ENCODE assay signal across 8 cellular contexts in genomic region chrX:318739-319578, GRCh38. TPM values are rescaled to one million over a fixed set of nuclear protein-coding genes. Genes with fewer than 3 reads are reported as not detected.
DNase-seq lines count a peak whose midpoint lies in the region; ATAC-seq lines count a peak whose summit lies in the region.

GTPBP6 (minus strand) TSS chrX:318796; CDS start chrX:318787, 9 bp downstream.

- H3K4me3 Mint-ChIP-seq in CD4-positive, CD25-positive, alpha-beta regulatory T cell, result peak within 1 kb of the TSS; percentile 89 to 96 (median 94)
- peak within 1 kb of the TSS; percentile 84 for H3K4me3 Mint-ChIP-seq in activated CD8-positive, alpha-beta memory T cell treated with anti-CD3 and anti-CD28 coated beads, Interleukin-2, amount 10 ng/mL, durations not matched to agents 7 days and 5 days
- peak within 1 kb of the TSS; percentile 72 to 99 (median 95) for H3K4me3 Mint-ChIP-seq in naive B cell
- H3K4me3 Mint-ChIP-seq in stimulated activated naive B cell treated with anti-CD40 and anti-IgM and Interleukin-4, amounts not matched to agents 10 μg/mL and 1 μg/mL and 100 μg/mL, for 72 hours, result peak within 1 kb of the TSS; percentile 89 to 90

- under 1% methylated on average over 97 of the region's 97 CpGs for WGBS in HUES64
- WGBS in esophagus, 2 donors, result 0% methylated on average over 74 to 97 of the region's 97 CpGs

- peaks cover 7 to 30% (median 19%) of the 10 kb centered on the region in 4 donors for H3K4me1 Mint-ChIP-seq in CD4-positive, CD25-positive, alpha-beta regulatory T cell
- peaks cover 30% of the 10 kb centered on the region for H3K4me1 Mint-ChIP-seq in activated CD8-positive, alpha-beta memory T cell treated with anti-CD3 and anti-CD28 coated beads, Interleukin-2, amount 10 ng/mL, durations not matched to agents 7 days and 5 days
- H3K4me1 Mint-ChIP-seq in naive B cell, result peaks cover 25 to 30% (median 25%) of the 10 kb centered on the region in 3 donors
- peaks cover 20 to 25% of the 10 kb centered on the region in 2 donors for H3K4me1 Mint-ChIP-seq in stimulated activated naive B cell treated with anti-CD40 and anti-IgM and Interleukin-4, amounts not matched to agents 10 μg/mL and 1 μg/mL and 100 μg/mL, for 72 hours

- H3K9me3 Mint-ChIP-seq in CD4-positive, CD25-positive, alpha-beta regulatory T cell, result peaks cover 0 to 1% (median 0%) of the 10 kb centered on the region in 7 donors
- no peaks in the 10 kb centered on the region for H3K9me3 Mint-ChIP-seq in activated CD8-positive, alpha-beta memory T cell treated with anti-CD3 and anti-CD28 coated beads, Interleukin-2, amount 10 ng/mL, durations not matched to agents 7 days and 5 days (ENCODE audit: low read depth)
- peaks cover 0 to 3% (median 0%) of the 10 kb centered on the region in 7 donors for H3K9me3 Mint-ChIP-seq in naive B cell
- H3K9me3 Mint-ChIP-seq in stimulated activated naive B cell treated with anti-CD40 and anti-IgM and Interleukin-4, amounts not matched to agents 10 μg/mL and 1 μg/mL and 100 μg/mL, for 72 hours, result peaks cover 0 to 2% of the 10 kb centered on the region in 2 donors

- H3K4me1 ChIP-seq in CD4-positive, CD25-positive, alpha-beta regulatory T cell (ENCODE audit: control insufficient read depth, insufficient read depth, low read length, poor library complexity, severe bottlenecking), result peaks cover 29% of the 10 kb centered on the region
- H3K4me1 ChIP-seq in HUES64 (ENCODE audit: insufficient read depth, low read length) (0 out of 2 replicates have a peak, but pooled peaks cover 2% of the 10 kb centered on the region), esophagus (ENCODE audit: control insufficient read depth in 2 of 2, insufficient read depth in 2 of 2, low read length in 1 of 2) (peaks cover 9% of the 10 kb centered on the region in 2 donors)

- peaks cover 4% of the 10 kb centered on the region for H3K36me3 Mint-ChIP-seq in CD4-positive, CD25-positive, alpha-beta regulatory T cell
- no peaks in the 10 kb centered on the region for H3K36me3 Mint-ChIP-seq in activated CD8-positive, alpha-beta memory T cell treated with anti-CD3 and anti-CD28 coated beads, Interleukin-2, amount 10 ng/mL, durations not matched to agents 7 days and 5 days
- H3K36me3 Mint-ChIP-seq in naive B cell, result peaks cover 0 to 9% of the 10 kb centered on the region in 2 donors
- H3K36me3 Mint-ChIP-seq in stimulated activated naive B cell treated with anti-CD40 and anti-IgM and Interleukin-4, amounts not matched to agents 10 μg/mL and 1 μg/mL and 100 μg/mL, for 72 hours, result peaks cover 4 to 8% of the 10 kb centered on the region in 2 donors

- H3K27me3 Mint-ChIP-seq in CD4-positive, CD25-positive, alpha-beta regulatory T cell, result peaks cover 26% of the 10 kb centered on the region
- H3K27me3 Mint-ChIP-seq in activated CD8-positive, alpha-beta memory T cell treated with anti-CD3 and anti-CD28 coated beads, Interleukin-2, amount 10 ng/mL, durations not matched to agents 7 days and 5 days, result no peaks in the 10 kb centered on the region
- H3K27me3 Mint-ChIP-seq in naive B cell, result no peaks in the 10 kb centered on the region
- H3K27me3 Mint-ChIP-seq in stimulated activated naive B cell treated with anti-CD40 and anti-IgM and Interleukin-4, amounts not matched to agents 10 μg/mL and 1 μg/mL and 100 μg/mL, for 72 hours, result peaks cover 5 to 7% of the 10 kb centered on the region in 2 donors

- peak within 1 kb of the TSS; percentile 89 for H3K9ac ChIP-seq in HUES64 (ENCODE audit: low read depth, low read length)

- peak; percentile 98 to 100 (median 99) for DNase-seq in CD4-positive, CD25-positive, alpha-beta regulatory T cell
- peak; percentile 100 for DNase-seq in activated CD8-positive, alpha-beta memory T cell treated with anti-CD3 and anti-CD28 coated beads, Interleukin-2, amount 10 ng/mL, durations not matched to agents 7 days and 5 days
- peak; percentile 99 for DNase-seq in naive B cell
- DNase-seq in stimulated activated naive B cell treated with anti-CD40 and anti-IgM and Interleukin-4, amounts not matched to agents 10 μg/mL and 1 μg/mL and 100 μg/mL, for 72 hours, result peak; percentile 100
- DNase-seq in NCI-H1436 (lab: John Stamatoyannopoulos, UW), result no peak

- H3K36me3 ChIP-seq in CD4-positive, CD25-positive, alpha-beta regulatory T cell (ENCODE audit: control insufficient read depth, insufficient read depth, low read length), result peaks cover 13% of the 10 kb centered on the region
- H3K36me3 ChIP-seq in HUES64 (ENCODE audit: insufficient read depth, low read length) (peaks cover 16% of the 10 kb centered on the region), esophagus (ENCODE audit: control insufficient read depth in 2 of 2, insufficient read depth in 2 of 2, low read length in 1 of 2) (peaks cover 3 to 20% of the 10 kb centered on the region in 2 donors)

- no peak within 1 kb of the TSS for H3K4me3 ChIP-seq in CD4-positive, CD25-positive, alpha-beta regulatory T cell (ENCODE audit: low read depth, low read length)
- H3K4me3 ChIP-seq in HUES64 (ENCODE audit: low read length) (peak within 1 kb of the TSS; percentile 87), esophagus (ENCODE audit: low read depth in 1 of 2, low read length in 2 of 2) (peak within 1 kb of the TSS; percentile 78 to 93)

- ATAC-seq in CD4-positive, CD25-positive, alpha-beta regulatory T cell (ENCODE audit: low read depth in 2 of 2), result peak; percentile 81 to 83
- ATAC-seq in GM21390 (IDR thresholded peaks at IDR 0.05; ENCODE audit: unreplicated experiment), result peak; percentile 76
- ATAC-seq in activated CD8-positive, alpha-beta memory T cell treated with anti-CD3 and anti-CD28 coated beads, Interleukin-2, amount 10 ng/mL, durations not matched to agents 7 days and 5 days, result peak; percentile 73
- peak; percentile 71 to 72 for ATAC-seq in naive B cell (ENCODE audit: low read depth in 2 of 2)
- ATAC-seq in stimulated activated naive B cell treated with anti-CD40 and anti-IgM and Interleukin-4, amounts not matched to agents 10 μg/mL and 1 μg/mL and 100 μg/mL, for 72 hours (replicated peaks), result peak; percentile 80

- CTCF ChIA-PET in activated CD8-positive, alpha-beta memory T cell treated with anti-CD3 and anti-CD28 coated beads, Interleukin-2, amount 10 ng/mL, durations not matched to agents 7 days and 5 days (lab: Charles Lee), result no interaction called here

- H3K27ac ChIP-seq in CD4-positive, CD25-positive, alpha-beta regulatory T cell (ENCODE audit: insufficient read depth, low read length, poor library complexity, severe bottlenecking), result peak within 1 kb of the TSS; percentile 96
- peak within 1 kb of the TSS; percentile 93 for H3K27ac ChIP-seq in HUES64 (ENCODE audit: low read depth, low read length)
- peak within 1 kb of the TSS; percentile 97 to 98 for H3K27ac ChIP-seq in esophagus (ENCODE audit: low read depth in 2 of 2, low read length in 1 of 2)

- H3K9me3 ChIP-seq in CD4-positive, CD25-positive, alpha-beta regulatory T cell (ENCODE audit: control insufficient read depth in 2 of 2, low read length in 2 of 2), result no peaks in the 10 kb centered on the region
- H3K9me3 ChIP-seq in HUES64 (ENCODE audit: insufficient read depth, low read depth, low read length) (no peaks in the 10 kb centered on the region), esophagus (ENCODE audit: control insufficient read depth in 2 of 2, insufficient read depth in 1 of 2, low read depth in 1 of 2, low read length in 1 of 2) (peaks cover 0 to 3% of the 10 kb centered on the region in 2 donors)

- no peaks in the 10 kb centered on the region for H3K27me3 ChIP-seq in CD4-positive, CD25-positive, alpha-beta regulatory T cell (ENCODE audit: control insufficient read depth, insufficient read depth, low read length)
- H3K27me3 ChIP-seq in HUES64 (ENCODE audit: insufficient read depth, low read length) (no peaks in the 10 kb centered on the region; the same call in 1 of the 2 replicates), esophagus (ENCODE audit: control insufficient read depth in 1 of 2, insufficient read depth in 2 of 2, low read length in 2 of 2) (no peaks in the 10 kb centered on the region)

- peak within 1 kb of the TSS; percentile 96 to 99 (median 99) for H3K27ac Mint-ChIP-seq in CD4-positive, CD25-positive, alpha-beta regulatory T cell
- peak within 1 kb of the TSS; percentile 99 for H3K27ac Mint-ChIP-seq in activated CD8-positive, alpha-beta memory T cell treated with anti-CD3 and anti-CD28 coated beads, Interleukin-2, amount 10 ng/mL, durations not matched to agents 7 days and 5 days
- peak within 1 kb of the TSS; percentile 91 to 100 (median 99) for H3K27ac Mint-ChIP-seq in naive B cell
- peak within 1 kb of the TSS; percentile 98 for H3K27ac Mint-ChIP-seq in stimulated activated naive B cell treated with anti-CD40 and anti-IgM and Interleukin-4, amounts not matched to agents 10 μg/mL and 1 μg/mL and 100 μg/mL, for 72 hours

RNA-seq across cellular contexts. Expression of gene GTPBP6, which starts in this region (rescaled TPM):
- 62.2 TPM for total RNA-seq in CD4-positive, CD25-positive, alpha-beta regulatory T cell
- polyA plus RNA-seq in CD4-positive, CD25-positive, alpha-beta regulatory T cell, result 10 to 100 TPM; 29.7 to 42.8 (median 35.6) TPM
- 46.4 TPM for polyA plus RNA-seq in HUES64 (2013, experiment 1 of 2)
- 44.4 TPM for polyA plus RNA-seq in HUES64 (2013, experiment 2 of 2)
- total RNA-seq in activated CD8-positive, alpha-beta memory T cell treated with anti-CD3 and anti-CD28 coated beads, Interleukin-2, amount 10 ng/mL, durations not matched to agents 7 days and 5 days, result 10 to 100 TPM; 53.2 to 57.2 TPM
- 10 to 100 TPM; 26.4 to 35.3 TPM for polyA plus RNA-seq in esophagus
- 10 to 100 TPM; 37.7 to 54.0 (median 41.6) TPM for polyA plus RNA-seq in naive B cell (ENCODE audit: low read depth in 6 of 6)
